In genomic region chr1:20072771-20073170, GRCh38 we compare ENCODE assay signal across 25 cellular contexts. TPM values are rescaled to one million over a fixed set of nuclear protein-coding genes. Genes with fewer than 3 reads are reported as not detected.
"Had no signal": no experiment of that assay in that cellular context is flagged by ENCODE, and none has a peak within 500 bp of the region (broad histone marks: within the 10 kb centered on the region; RNA-seq: fewer than 3 reads in every experiment).

No MANE protein-coding gene starts in this region.

- H3K9me3 Mint-ChIP-seq: activated CD4-positive, alpha-beta memory T cell treated with anti-CD3 and anti-CD28 coated beads for 36 hours; activated CD4-positive, alpha-beta T cell treated with anti-CD3 and anti-CD28 coated beads, Interleukin-2, amount 10 ng/mL, durations not matched to agents 24 days and 14 days; activated naive CD4-positive, alpha-beta T cell treated with anti-CD3 and anti-CD28 coated beads, Interleukin-2, amount 10 ng/mL, durations not matched to agents 7 days and 5 days; activated naive CD8-positive, alpha-beta T cell treated with anti-CD3 and anti-CD28 coated beads for 36 hours; activated T-cell treated with anti-CD3 and anti-CD28 coated beads, Interleukin-2, amount 50 U/mL, for 72 hours; activated T-helper 2 cell treated with anti-CD3 and anti-CD28 coated beads, Interferon-gamma antibody, Interleukin-2, Interleukin-4, amounts not matched to agents 10 μg/mL and 5 μg/mL and 100 μg/mL, durations not matched to agents 14 hours and 24 hours and 36 hours had no signal

- H3K4me3 Mint-ChIP-seq: activated CD4-positive, alpha-beta memory T cell treated with anti-CD3 and anti-CD28 coated beads for 36 hours; activated CD4-positive, alpha-beta T cell treated with anti-CD3 and anti-CD28 coated beads, Interleukin-2, amount 10 ng/mL, durations not matched to agents 24 days and 14 days; activated naive CD4-positive, alpha-beta T cell treated with anti-CD3 and anti-CD28 coated beads, Interleukin-2, amount 10 ng/mL, durations not matched to agents 7 days and 5 days; activated naive CD8-positive, alpha-beta T cell treated with anti-CD3 and anti-CD28 coated beads for 36 hours; activated T-cell treated with anti-CD3 and anti-CD28 coated beads, Interleukin-2, amount 50 U/mL, for 72 hours; T-helper 17 cell; WTC11 had no signal

- H3K36me3 ChIP-seq: Peyer's patch had no signal

- ATAC-seq: activated T-cell treated with anti-CD3 and anti-CD28 coated beads, Interleukin-2, amount 50 U/mL, for 72 hours; T-helper 17 cell; WTC11 had no signal

- DNase-seq: activated CD4-positive, alpha-beta memory T cell treated with anti-CD3 and anti-CD28 coated beads for 36 hours; activated CD4-positive, alpha-beta T cell treated with anti-CD3 and anti-CD28 coated beads for 1 hour; activated CD4-positive, alpha-beta T cell treated with anti-CD3 and anti-CD28 coated beads, Interleukin-2, amount 10 ng/mL, durations not matched to agents 24 days and 14 days; activated gamma-delta T cell treated with Interleukin-2 at 50 U/mL for 16 hours; activated naive CD4-positive, alpha-beta T cell treated with anti-CD3 and anti-CD28 coated beads, Interleukin-2, amount 10 ng/mL, durations not matched to agents 7 days and 5 days; activated naive CD8-positive, alpha-beta T cell treated with anti-CD3 and anti-CD28 coated beads for 36 hours; activated T-cell treated with anti-CD3 and anti-CD28 coated beads, Interleukin-2, amount 50 U/mL, for 72 hours; anterior cingulate cortex; MM.1S; NCI-H1105; NCI-H1436; NCI-H187; NCI-H2081; NCI-H510A treated with DMSO at 0.1 percent for 48 hours; NCI-H69; Right ventricle myocardium superior; T-helper 17 cell; T-helper 9 cell had no signal

- H3K4me3 ChIP-seq: Peyer's patch had no signal

- H3K36me3 Mint-ChIP-seq: activated CD4-positive, alpha-beta memory T cell treated with anti-CD3 and anti-CD28 coated beads for 36 hours; activated naive CD4-positive, alpha-beta T cell treated with anti-CD3 and anti-CD28 coated beads, Interleukin-2, amount 10 ng/mL, durations not matched to agents 7 days and 5 days; activated naive CD8-positive, alpha-beta T cell treated with anti-CD3 and anti-CD28 coated beads for 36 hours; WTC11 had no signal

- H3K27ac ChIP-seq: Peyer's patch, RWPE1 had no signal

- H3K9me3 ChIP-seq: Peyer's patch had no signal

- H3K27ac Mint-ChIP-seq: activated CD4-positive, alpha-beta memory T cell treated with anti-CD3 and anti-CD28 coated beads for 36 hours; activated CD4-positive, alpha-beta T cell treated with anti-CD3 and anti-CD28 coated beads, Interleukin-2, amount 10 ng/mL, durations not matched to agents 24 days and 14 days; activated naive CD4-positive, alpha-beta T cell treated with anti-CD3 and anti-CD28 coated beads, Interleukin-2, amount 10 ng/mL, durations not matched to agents 7 days and 5 days; activated naive CD8-positive, alpha-beta T cell treated with anti-CD3 and anti-CD28 coated beads for 36 hours; activated T-cell treated with anti-CD3 and anti-CD28 coated beads, Interleukin-2, amount 50 U/mL, for 72 hours; activated T-helper 2 cell treated with anti-CD3 and anti-CD28 coated beads, Interferon-gamma antibody, Interleukin-2, Interleukin-4, amounts not matched to agents 10 μg/mL and 5 μg/mL and 100 μg/mL, durations not matched to agents 14 hours and 24 hours and 36 hours; T-helper 17 cell; WTC11 had no signal

- H3K27me3 ChIP-seq: Peyer's patch had no signal

- H3K4me1 Mint-ChIP-seq: activated CD4-positive, alpha-beta T cell treated with anti-CD3 and anti-CD28 coated beads, Interleukin-2, amount 10 ng/mL, durations not matched to agents 24 days and 14 days; activated naive CD4-positive, alpha-beta T cell treated with anti-CD3 and anti-CD28 coated beads, Interleukin-2, amount 10 ng/mL, durations not matched to agents 7 days and 5 days; activated naive CD8-positive, alpha-beta T cell treated with anti-CD3 and anti-CD28 coated beads for 36 hours had no signal

RNA-seq across cellular contexts. Expression of gene PLA2G5, which starts 2.8 kb away (rescaled TPM):
- total RNA-seq: activated CD4-positive, alpha-beta memory T cell treated with anti-CD3 and anti-CD28 coated beads for 36 hours; activated CD4-positive, alpha-beta T cell treated with anti-CD3 and anti-CD28 coated beads, Interleukin-2, amount 10 ng/mL, durations not matched to agents 24 days and 14 days; activated CD8-positive, alpha-beta memory T cell treated with anti-CD3 and anti-CD28 coated beads for 36 hours; activated naive CD8-positive, alpha-beta T cell treated with anti-CD3 and anti-CD28 coated beads for 36 hours; activated T-cell treated with anti-CD3 and anti-CD28 coated beads, Interleukin-2, amount 50 U/mL, for 72 hours; activated T-helper 2 cell treated with anti-CD3 and anti-CD28 coated beads, Interferon-gamma antibody, Interleukin-2, Interleukin-4, amounts not matched to agents 10 μg/mL and 5 μg/mL and 100 μg/mL, durations not matched to agents 14 hours and 24 hours and 36 hours; bronchial epithelial cell; SK-MEL-5; T-helper 17 cell; WTC11 had no signal

RNA-seq across cellular contexts. Expression of gene PLA2G2D, which starts 46.6 kb away (rescaled TPM):
- total RNA-seq: activated CD4-positive, alpha-beta T cell treated with anti-CD3 and anti-CD28 coated beads, Interleukin-2, amount 10 ng/mL, durations not matched to agents 24 days and 14 days; activated CD8-positive, alpha-beta memory T cell treated with anti-CD3 and anti-CD28 coated beads for 36 hours; activated naive CD8-positive, alpha-beta T cell treated with anti-CD3 and anti-CD28 coated beads for 36 hours; activated T-cell treated with anti-CD3 and anti-CD28 coated beads, Interleukin-2, amount 50 U/mL, for 72 hours; bronchial epithelial cell; Right ventricle myocardium superior; SK-MEL-5; T-helper 17 cell; WTC11 had no signal
